ENCODE assay signal across 21 cellular contexts in the genomic region with DNA sequence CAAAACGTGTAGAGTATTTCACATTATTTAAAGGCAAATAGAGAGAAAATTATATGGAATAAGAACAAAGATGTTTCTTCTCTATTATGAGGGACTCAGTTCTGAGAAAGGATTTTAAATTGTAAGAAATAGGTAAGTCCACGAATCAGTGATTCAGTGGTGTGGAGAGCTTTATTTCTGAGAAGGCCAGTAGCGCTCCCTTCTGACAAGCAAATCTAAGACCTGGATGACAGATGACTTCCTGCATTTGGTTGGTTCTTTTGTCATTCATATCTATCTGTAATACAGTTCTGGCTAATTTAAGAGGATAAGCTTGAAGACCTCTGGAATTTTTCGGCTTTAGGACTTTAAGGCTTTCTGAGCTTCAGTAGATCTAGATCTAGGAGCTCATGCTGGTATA. TPM values are rescaled to one million over a fixed set of nuclear protein-coding genes. Genes with fewer than 3 reads are reported as not detected.
DNase-seq lines count a peak whose midpoint lies in the region; ATAC-seq, FAIRE-seq and TF ChIP-seq lines count a peak whose summit lies in the region.
"Had no signal": no experiment of that assay in that cellular context is flagged by ENCODE, and none has a peak within 500 bp of the region (broad histone marks: within the 10 kb centered on the region; RNA-seq: fewer than 3 reads in every experiment).

No MANE protein-coding gene starts in this region.

- H3K27ac Mint-ChIP-seq in activated naive CD4-positive, alpha-beta T cell treated with anti-CD3 and anti-CD28 coated beads, Interleukin-2, amount 50 U/mL, for 24 hours = peak overlapping the region; percentile 90
- H3K27ac Mint-ChIP-seq in activated naive CD4-positive, alpha-beta T cell treated with anti-CD3 and anti-CD28 coated beads, Interleukin-2, amount 50 U/mL, for 72 hours = peak overlapping the region in 1 of 2 donors; percentile 82

- H3K4me2 ChIP-seq in OCI-LY1 (ENCODE audit: low read length) = no peak overlapping the region
- H3K4me2 ChIP-seq in hepatocyte = no peak overlapping the region

- H3K27me3 ChIP-seq in OCI-LY1 (ENCODE audit: insufficient read depth, low read length) = no peaks in the 10 kb centered on the region
- no peaks in the 10 kb centered on the region for H3K27me3 ChIP-seq in bronchial epithelial cell (ENCODE audit: control insufficient read depth, insufficient read depth, low read length)
- no peaks in the 10 kb centered on the region for H3K27me3 ChIP-seq in hepatocyte
- H3K27me3 ChIP-seq: testis had no signal

- no peaks in the 10 kb centered on the region for H3F3A ChIP-seq in OCI-LY1 (ENCODE audit: insufficient read depth, low read length)

- H3K9me2 ChIP-seq in OCI-LY1 (ENCODE audit: low read depth, low read length) (no peaks in the 10 kb centered on the region), hepatocyte (replicated peaks; ENCODE audit: insufficient read depth) (no peaks in the 10 kb centered on the region)

- FAIRE-seq in bronchial epithelial cell (lab: Jason Lieb, UNC) = no peak
- FAIRE-seq: GM18507 had no signal

- H3K79me2 ChIP-seq in OCI-LY1 (ENCODE audit: insufficient read depth, low read length) (no peaks in the 10 kb centered on the region), hepatocyte (no peaks in the 10 kb centered on the region)

- no peak overlapping the region for H3K27ac ChIP-seq in OCI-LY1 (ENCODE audit: low read depth, low read length, poor library complexity, severe bottlenecking)
- no peak overlapping the region for H3K27ac ChIP-seq in hepatocyte
- H3K27ac ChIP-seq: testis, VCaP had no signal

- H3K4me1 ChIP-seq in OCI-LY1 (ENCODE audit: insufficient read depth, low read length, severe bottlenecking) (peaks cover 31% of the 10 kb centered on the region), hepatocyte (ENCODE audit: insufficient read depth) (peaks cover 18% of the 10 kb centered on the region)

- 74% methylated on average over 4 of the region's 4 CpGs for WGBS in hepatocyte (ENCODE audit: low lambda C conversion rate, missing lambda C conversion rate)

- peaks cover 52% of the 10 kb centered on the region for H3K36me3 Mint-ChIP-seq in activated naive CD4-positive, alpha-beta T cell treated with anti-CD3 and anti-CD28 coated beads, Interleukin-2, amount 50 U/mL, for 24 hours
- peaks cover 53 to 63% of the 10 kb centered on the region in 2 donors for H3K36me3 Mint-ChIP-seq in activated naive CD4-positive, alpha-beta T cell treated with anti-CD3 and anti-CD28 coated beads, Interleukin-2, amount 50 U/mL, for 72 hours

- no peaks in the 10 kb centered on the region; the same call in 1 of the 2 replicates for H3K36me3 ChIP-seq in OCI-LY1 (ENCODE audit: insufficient read depth, low read length)
- no peaks in the 10 kb centered on the region for H3K36me3 ChIP-seq in bronchial epithelial cell (ENCODE audit: control insufficient read depth, insufficient read depth, low read length)
- no peaks in the 10 kb centered on the region for H3K36me3 ChIP-seq in hepatocyte (replicated peaks; ENCODE audit: insufficient read depth, low read depth)

- peaks cover 4% of the 10 kb centered on the region for H3K9me3 Mint-ChIP-seq in activated naive CD4-positive, alpha-beta T cell treated with anti-CD3 and anti-CD28 coated beads, Interleukin-2, amount 50 U/mL, for 24 hours
- H3K9me3 Mint-ChIP-seq in activated naive CD4-positive, alpha-beta T cell treated with anti-CD3 and anti-CD28 coated beads, Interleukin-2, amount 50 U/mL, for 72 hours = no peaks in the 10 kb centered on the region

- H4K20me1 ChIP-seq in OCI-LY1 (ENCODE audit: insufficient read depth, low read length) (no peaks in the 10 kb centered on the region), hepatocyte (ENCODE audit: insufficient read depth, poor library complexity, severe bottlenecking) (no peaks in the 10 kb centered on the region)

- H3K9me3 ChIP-seq in OCI-LY1 (ENCODE audit: low read length) = no peaks in the 10 kb centered on the region
- H3K9me3 ChIP-seq in hepatocyte (ENCODE audit: low read depth) = no peaks in the 10 kb centered on the region
- H3K9me3 ChIP-seq: testis had no signal

- peak overlapping the region; percentile 19 for H3K4me3 Mint-ChIP-seq in activated naive CD4-positive, alpha-beta T cell treated with anti-CD3 and anti-CD28 coated beads, Interleukin-2, amount 50 U/mL, for 24 hours

- TF ChIP-seq CTCF in OCI-LY1 (IDR thresholded peaks at IDR 0.05; ENCODE audit: low read length) (peak; percentile 9; the same call in 1 of the 2 replicates), bronchial epithelial cell (IDR thresholded peaks at IDR 0.05; ENCODE audit: insufficient read depth, low read length, severe bottlenecking) (no peak), hepatocyte (IDR thresholded peaks at IDR 0.05; ENCODE audit: poor library complexity) (no peak)

- no peak for ATAC-seq in activated naive CD4-positive, alpha-beta T cell treated with anti-CD3 and anti-CD28 coated beads, Interleukin-2, amount 50 U/mL, for 72 hours
- ATAC-seq in HG03025 (IDR thresholded peaks at IDR 0.05; ENCODE audit: low FRiP score, unreplicated experiment) = no peak
- no peak for ATAC-seq in HG02938 (IDR thresholded peaks at IDR 0.05; ENCODE audit: unreplicated experiment)
- ATAC-seq: right cardiac atrium had no signal

- no peak overlapping the region for H2AFZ ChIP-seq in OCI-LY1 (ENCODE audit: low read length)
- no peak overlapping the region for H2AFZ ChIP-seq in hepatocyte

- peaks cover 93% of the 10 kb centered on the region for H3K4me1 Mint-ChIP-seq in activated naive CD4-positive, alpha-beta T cell treated with anti-CD3 and anti-CD28 coated beads, Interleukin-2, amount 50 U/mL, for 24 hours

- no peak for DNase-seq in activated naive CD4-positive, alpha-beta T cell treated with anti-CD3 and anti-CD28 coated beads, Interleukin-2, amount 50 U/mL, for 72 hours (ENCODE audit: low spot score in 2 of 2)
- DNase-seq in bronchial epithelial cell (ENCODE audit: low read depth) (peak; percentile 33), hepatocyte (ENCODE audit: low spot score) (no peak)
- DNase-seq: activated effector memory CD4-positive, alpha-beta T cell treated with anti-CD3 and anti-CD28 coated beads, Interleukin-2, amount 50 U/mL, for 16 hours; COR-L47; EL; NCI-H1105; NCI-H2081 treated with DMSO at 0.1 percent for 48 hours; NCI-H510A treated with DMSO at 0.1 percent for 48 hours; right cardiac atrium; SHP77 treated with DMSO at 0.1 percent for 48 hours; testis had no signal

- no peak overlapping the region for H3K9ac ChIP-seq in OCI-LY1 (ENCODE audit: low read length)

- no peak overlapping the region for H3K4me3 ChIP-seq in OCI-LY1 (ENCODE audit: low read depth, low read length, poor library complexity, severe bottlenecking)
- H3K4me3 ChIP-seq in bronchial epithelial cell (ENCODE audit: low read depth, low read length) = no peak overlapping the region
- H3K4me3 ChIP-seq in hepatocyte = no peak overlapping the region
- H3K4me3 ChIP-seq: testis had no signal

- H3K27me3 Mint-ChIP-seq in activated naive CD4-positive, alpha-beta T cell treated with anti-CD3 and anti-CD28 coated beads, Interleukin-2, amount 50 U/mL, for 24 hours = no peaks in the 10 kb centered on the region

RNA-seq across cellular contexts. Expression of gene CD3E, which starts 7.0 kb away (rescaled TPM):
- 100 to 1,000 TPM; 371 to 455 TPM for total RNA-seq in activated naive CD4-positive, alpha-beta T cell treated with anti-CD3 and anti-CD28 coated beads, Interleukin-2, amount 50 U/mL, for 72 hours
- total RNA-seq in bronchial epithelial cell = not detected in 2 replicates
- not detected in 2 replicates for total RNA-seq in hepatocyte
- not detected in 2 replicates for polyA plus RNA-seq in hepatocyte
- total RNA-seq: LHCN-M2, osteocyte had no signal

RNA-seq across cellular contexts. Expression of gene CD3D, which starts 31.0 kb away (rescaled TPM):
- 100 to 1,000 TPM; 337 to 341 TPM for total RNA-seq in activated naive CD4-positive, alpha-beta T cell treated with anti-CD3 and anti-CD28 coated beads, Interleukin-2, amount 50 U/mL, for 72 hours
- total RNA-seq in bronchial epithelial cell = not detected in 2 replicates
- 0.92 and 2.3 TPM in 2 replicates for total RNA-seq in hepatocyte
- 1.8 and 3.6 TPM in 2 replicates for polyA plus RNA-seq in hepatocyte
- total RNA-seq: LHCN-M2, osteocyte had no signal

RNA-seq across cellular contexts. Expression of gene CD3G, which starts 32.6 kb away (rescaled TPM):
- 100 to 1,000 TPM in 1 of 2 donors, 10 to 100 TPM in 1; 82.9 to 123 TPM for total RNA-seq in activated naive CD4-positive, alpha-beta T cell treated with anti-CD3 and anti-CD28 coated beads, Interleukin-2, amount 50 U/mL, for 72 hours
- total RNA-seq in bronchial epithelial cell (not detected in 2 replicates), hepatocyte (0.50 and 1.1 TPM in 2 replicates)
- polyA plus RNA-seq in hepatocyte = 0.11 and 0.60 TPM in 2 replicates
- total RNA-seq: HT1080, LHCN-M2, osteocyte had no signal

RNA-seq across cellular contexts. Expression of gene MPZL2, which starts 47.4 kb away (rescaled TPM):
- 10 to 100 TPM; 39.4 to 64.1 TPM for total RNA-seq in activated naive CD4-positive, alpha-beta T cell treated with anti-CD3 and anti-CD28 coated beads, Interleukin-2, amount 50 U/mL, for 72 hours
- total RNA-seq in bronchial epithelial cell (38.7 and 79.2 TPM in 2 replicates), hepatocyte (47.2 and 52.3 TPM in 2 replicates)
- 38.4 and 48.0 TPM in 2 replicates for polyA plus RNA-seq in hepatocyte
- total RNA-seq: LHCN-M2, osteocyte had no signal

RNA-seq across cellular contexts. Expression of gene UBE4A, which starts 47.9 kb away (rescaled TPM):
- total RNA-seq in activated naive CD4-positive, alpha-beta T cell treated with anti-CD3 and anti-CD28 coated beads, Interleukin-2, amount 50 U/mL, for 72 hours = 10 to 100 TPM; 40.6 to 47.8 TPM
- 16.1 and 21.9 TPM in 2 replicates for total RNA-seq in bronchial epithelial cell
- total RNA-seq in hepatocyte = 57.5 and 61.5 TPM in 2 replicates
- 19.7 and 22.4 TPM in 2 replicates for polyA plus RNA-seq in hepatocyte

Comparison
In these comparisons a context has a peak if more than half of its experiments do, and no peak if none do; other contexts are left out.
1. RNA of gene CD3E, which starts 7.0 kb away (total RNA-seq): 371 to 455 TPM in activated naive CD4-positive, alpha-beta T cell treated with anti-CD3 and anti-CD28 coated beads, Interleukin-2, amount 50 U/mL, for 72 hours; not detected in bronchial epithelial cell and not detected in hepatocyte; every median in the first group is over 100 times any median in the second.
2. RNA of gene CD3D, which starts 31.0 kb away (total RNA-seq): 337 to 341 TPM in activated naive CD4-positive, alpha-beta T cell treated with anti-CD3 and anti-CD28 coated beads, Interleukin-2, amount 50 U/mL, for 72 hours; 0.92 to 2.3 TPM in hepatocyte and not detected in bronchial epithelial cell; every median in the first group is over 100 times any median in the second.
3. RNA of gene CD3G, which starts 32.6 kb away (total RNA-seq): 82.9 to 123 TPM in activated naive CD4-positive, alpha-beta T cell treated with anti-CD3 and anti-CD28 coated beads, Interleukin-2, amount 50 U/mL, for 72 hours; 0.50 to 1.1 TPM in hepatocyte and not detected in bronchial epithelial cell; every median in the first group is over 10 times any median in the second.